28 cellular contexts compared by ENCODE assay signal in genomic region chr3:142281474-142281873, GRCh38.
"Had no signal": no experiment of that assay in that cellular context is flagged by ENCODE, and none has a peak within 500 bp of the region (broad histone marks: within the 10 kb centered on the region; RNA-seq: fewer than 3 reads in every experiment).

No MANE protein-coding gene starts in this region.

- H2AFZ ChIP-seq: PC-9 had no signal

- ATAC-seq: activated T-cell treated with anti-CD3 and anti-CD28 coated beads, Interleukin-2, amount 50 U/mL, for 72 hours; T-cell had no signal

- H3K4me2 ChIP-seq: PC-9 had no signal

- H3K27ac ChIP-seq: PC-9, SK-N-MC, VCaP had no signal

- H3K4me3 ChIP-seq: PC-9, SK-N-MC had no signal

- DNase-seq: activated CD4-positive, alpha-beta memory T cell treated with anti-CD3 and anti-CD28 coated beads, Interleukin-2, amount 10 ng/mL, durations not matched to agents 7 days and 5 days; activated CD4-positive, alpha-beta T cell treated with anti-CD3 and anti-CD28 coated beads, Interleukin-2, amount 10 ng/mL, durations not matched to agents 7 days and 5 days; activated CD4-positive, CD25-positive, alpha-beta regulatory T cell; activated CD8-positive, alpha-beta memory T cell treated with anti-CD3 and anti-CD28 coated beads, Interleukin-2, amount 50 U/mL, for 4 hours; activated gamma-delta T cell treated with Interleukin-2 at 50 U/mL for 16 hours; activated naive CD4-positive, alpha-beta T cell treated with anti-CD3 and anti-CD28 coated beads, Interleukin-2, amount 10 ng/mL, durations not matched to agents 7 days and 5 days; activated naive CD8-positive, alpha-beta T cell treated with anti-CD3 and anti-CD28 coated beads for 36 hours; activated T-cell treated with anti-CD3 and anti-CD28 coated beads, Interleukin-2, amount 50 U/mL, for 72 hours; anterior cingulate cortex; cerebellar nuclear complex; Karpas-422; MM.1S; NCI-H1092 treated with DMSO at 0.1 percent for 48 hours; NCI-H1417 treated with DMSO at 0.1 percent for 48 hours; NCI-H1694; NCI-H2029; NCI-H2107; NCI-H2171 treated with DMSO at 0.1 percent for 48 hours; NCI-H226; NCI-H526; NCI-H774; PC-9; SHP77 treated with DMSO at 0.1 percent for 48 hours; T-cell; T-helper 2 cell; T1000 had no signal
